1 cellular context compared by ENCODE assay signal in genomic region chr11:64741393-64742086, GRCh38.
TF ChIP-seq lines count a peak whose summit lies in the region.

No MANE protein-coding gene starts in this region.

TF ChIP-seq in GM12878, 131 proteins besides CTCF, POLR2A, EP300 and RAD21:
- TF ChIP-seq FOXK2 (IDR thresholded peaks at IDR 0.05) (no peak), SREBF1 (IDR thresholded peaks at IDR 0.05; ENCODE audit: low read length) (no peak), ESRRA (IDR thresholded peaks at IDR 0.05; ENCODE audit: low read length) (no peak), NBN (IDR thresholded peaks at IDR 0.05) (no peak), CBX3 (IDR thresholded peaks at IDR 0.05; ENCODE audit: borderline replicate concordance, low read depth) (no peak), EGR1 (IDR thresholded peaks at IDR 0.05; ENCODE audit: borderline replicate concordance in 1 of 2, low read depth in 2 of 2, low read length in 2 of 2) (no peak), FOS (IDR thresholded peaks at IDR 0.05; ENCODE audit: borderline replicate concordance, extremely low read depth, insufficient read length) (no peak), MXI1 (IDR thresholded peaks at IDR 0.05; ENCODE audit: low read depth, low read length) (no peak), ZBED1 (IDR thresholded peaks at IDR 0.05; ENCODE audit: borderline replicate concordance) (no peak), USF1 (IDR thresholded peaks at IDR 0.05; ENCODE audit: borderline replicate concordance, extremely low read length, insufficient read depth, low read depth, low read length) (no peak), CEBPB (IDR thresholded peaks at IDR 0.05; ENCODE audit: borderline replicate concordance in 1 of 2, low read depth in 2 of 2, low read length in 2 of 2) (no peak), FOXM1 (IDR thresholded peaks at IDR 0.05; ENCODE audit: low read depth, low read length) (no peak), RBBP5 (conservative IDR thresholded peaks at IDR 0.05) (no peak), ZBTB4 (CRISPR knock-in tag; IDR thresholded peaks at IDR 0.05) (no peak), DPF2 (IDR thresholded peaks at IDR 0.05) (no peak), MEF2A (IDR thresholded peaks at IDR 0.05; ENCODE audit: insufficient read depth, low read depth, low read length) (no peak)
- TF ChIP-seq, protein P1, sequence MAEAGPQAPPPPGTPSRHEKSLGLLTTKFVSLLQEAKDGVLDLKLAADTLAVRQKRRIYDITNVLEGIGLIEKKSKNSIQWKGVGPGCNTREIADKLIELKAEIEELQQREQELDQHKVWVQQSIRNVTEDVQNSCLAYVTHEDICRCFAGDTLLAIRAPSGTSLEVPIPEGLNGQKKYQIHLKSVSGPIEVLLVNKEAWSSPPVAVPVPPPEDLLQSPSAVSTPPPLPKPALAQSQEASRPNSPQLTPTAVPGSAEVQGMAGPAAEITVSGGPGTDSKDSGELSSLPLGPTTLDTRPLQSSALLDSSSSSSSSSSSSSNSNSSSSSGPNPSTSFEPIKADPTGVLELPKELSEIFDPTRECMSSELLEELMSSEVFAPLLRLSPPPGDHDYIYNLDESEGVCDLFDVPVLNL (IDR thresholded peaks at IDR 0.05; ENCODE audit: low read depth, low read length): no peak
- TF ChIP-seq, protein P2, sequence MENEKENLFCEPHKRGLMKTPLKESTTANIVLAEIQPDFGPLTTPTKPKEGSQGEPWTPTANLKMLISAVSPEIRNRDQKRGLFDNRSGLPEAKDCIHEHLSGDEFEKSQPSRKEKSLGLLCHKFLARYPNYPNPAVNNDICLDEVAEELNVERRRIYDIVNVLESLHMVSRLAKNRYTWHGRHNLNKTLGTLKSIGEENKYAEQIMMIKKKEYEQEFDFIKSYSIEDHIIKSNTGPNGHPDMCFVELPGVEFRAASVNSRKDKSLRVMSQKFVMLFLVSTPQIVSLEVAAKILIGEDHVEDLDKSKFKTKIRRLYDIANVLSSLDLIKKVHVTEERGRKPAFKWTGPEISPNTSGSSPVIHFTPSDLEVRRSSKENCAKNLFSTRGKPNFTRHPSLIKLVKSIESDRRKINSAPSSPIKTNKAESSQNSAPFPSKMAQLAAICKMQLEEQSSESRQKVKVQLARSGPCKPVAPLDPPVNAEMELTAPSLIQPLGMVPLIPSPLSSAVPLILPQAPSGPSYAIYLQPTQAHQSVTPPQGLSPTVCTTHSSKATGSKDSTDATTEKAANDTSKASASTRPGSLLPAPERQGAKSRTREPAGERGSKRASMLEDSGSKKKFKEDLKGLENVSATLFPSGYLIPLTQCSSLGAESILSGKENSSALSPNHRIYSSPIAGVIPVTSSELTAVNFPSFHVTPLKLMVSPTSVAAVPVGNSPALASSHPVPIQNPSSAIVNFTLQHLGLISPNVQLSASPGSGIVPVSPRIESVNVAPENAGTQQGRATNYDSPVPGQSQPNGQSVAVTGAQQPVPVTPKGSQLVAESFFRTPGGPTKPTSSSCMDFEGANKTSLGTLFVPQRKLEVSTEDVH (IDR thresholded peaks at IDR 0.05; ENCODE audit: low read depth, partially characterized antibody): no peak
TF ChIP-seq in GM12878: peak in this region for 0.
